ENCODE assay signal across 8 cellular contexts in genomic region chr4:15400911-15401671, GRCh38. TPM values are rescaled to one million over a fixed set of nuclear protein-coding genes. Genes with fewer than 3 reads are reported as not detected.
DNase-seq lines count a peak whose midpoint lies in the region; ATAC-seq, FAIRE-seq and TF ChIP-seq lines count a peak whose summit lies in the region.

No MANE protein-coding gene starts in this region.

- DNase-seq in AML-193 (lab: John Stamatoyannopoulos, UW) (peak; percentile 82 to 85), MV-4-11 (lab: John Stamatoyannopoulos, UW) (peak; percentile 95), amniotic epithelial cell (ENCODE audit: low read depth) (peak; percentile 92), HepG2 (ENCODE audit: low spot score) (no peak), NCI-H1417 (lab: John Stamatoyannopoulos, UW) (no peak), BE2C (no peak)
- peak; percentile 39 to 41 for DNase-seq in stimulated activated naive CD8-positive, alpha-beta T cell treated with anti-CD3 and anti-CD28 coated beads, Interleukin-15, amount 100 ng/mL, for 72 hours

- H3K79me2 ChIP-seq in HepG2 (ENCODE audit: insufficient read depth, low read length): no peaks in the 10 kb centered on the region

- in situ Hi-C loops in HepG2 (cut with HindIII; ENCODE audit: extremely low pct_ligation_motif_present, low pct_unique_long_range_greater_than_20kb): no loop called here

- no peaks in the 10 kb centered on the region for H3K9me3 Mint-ChIP-seq in stimulated activated naive CD8-positive, alpha-beta T cell treated with anti-CD3 and anti-CD28 coated beads, Interleukin-15, amount 100 ng/mL, for 72 hours

- FAIRE-seq in HepG2 (lab: Jason Lieb, UNC): no peak

- H3K27me3 Mint-ChIP-seq in stimulated activated naive CD8-positive, alpha-beta T cell treated with anti-CD3 and anti-CD28 coated beads, Interleukin-15, amount 100 ng/mL, for 72 hours: no peaks in the 10 kb centered on the region

- H3K36me3 ChIP-seq in HepG2 (replicated peaks in 1 of 2; ENCODE audit: control insufficient read depth in 1 of 2, insufficient read depth in 2 of 2, low read length in 2 of 2): no peaks in the 10 kb centered on the region
- H3K36me3 ChIP-seq in BE2C: no peaks in the 10 kb centered on the region

- 14% methylated on average over 9 of the region's 9 CpGs for WGBS in HepG2 (ENCODE audit: low lambda C conversion rate)

- H3K4me1 ChIP-seq in HepG2 (ENCODE audit: insufficient read depth, low read length) (no peaks in the 10 kb centered on the region), BE2C (no peaks in the 10 kb centered on the region)

- H4K20me1 ChIP-seq in HepG2 (ENCODE audit: insufficient read depth, low read length): no peaks in the 10 kb centered on the region

- intact Hi-C loops in HepG2 (cut with micrococcal nuclease; ENCODE audit: unreplicated experiment): no loop called here

- H3K27me3 ChIP-seq in HepG2 (ENCODE audit: control insufficient read depth in 1 of 2, insufficient read depth in 2 of 2, low read length in 2 of 2) (peaks cover 0 to 2% of the 10 kb centered on the region in 2 experiments; a peak in 1 of 5 replicates), BE2C (no peaks in the 10 kb centered on the region)

- H3K4me2 ChIP-seq in HepG2 (ENCODE audit: low read depth, low read length): no peak overlapping the region

- TF ChIP-seq POLR2A in HepG2 (IDR thresholded peaks at IDR 0.05; ENCODE audit: insufficient read depth in 1 of 2, low read depth in 2 of 2, low read length in 2 of 2): no peak

- H3K9me3 ChIP-seq in HepG2 (ENCODE audit: low read length): no peaks in the 10 kb centered on the region
- no peaks in the 10 kb centered on the region for H3K9me3 ChIP-seq in BE2C

- no peak overlapping the region for H3K27ac ChIP-seq in HepG2 (ENCODE audit: extremely low read length, insufficient read depth, low read length)

- ATAC-seq in GM21526 (IDR thresholded peaks at IDR 0.05; ENCODE audit: low FRiP score, unreplicated experiment): peak; percentile 61
- no peak for ATAC-seq in HepG2
- ATAC-seq in stimulated activated naive CD8-positive, alpha-beta T cell treated with anti-CD3 and anti-CD28 coated beads, Interleukin-15, amount 100 ng/mL, for 72 hours: peak; percentile 87

- no TSS peak for BruUV-seq in HepG2 (replicated peaks; lab: Mats Ljungman, UMichigan)

- no peak overlapping the region for H3K9ac ChIP-seq in HepG2 (ENCODE audit: insufficient read depth, low read depth, low read length)

- TF ChIP-seq EP300 in HepG2 (IDR thresholded peaks at IDR 0.05; ENCODE audit: low read depth in 2 of 2, low read length in 2 of 2) (no peak), HepG2 (CRISPR knock-in tag; IDR thresholded peaks at IDR 0.05; ENCODE audit: borderline replicate concordance) (no peak)

- H2AFZ ChIP-seq in HepG2 (ENCODE audit: low read length): no peak overlapping the region

- CTCF ChIA-PET in HepG2 (lab: Yijun Ruan, JAX; ENCODE audit: low intra/inter-chr PET ratio, low total read pairs): no interaction called here

- H3K27ac Mint-ChIP-seq in stimulated activated naive CD8-positive, alpha-beta T cell treated with anti-CD3 and anti-CD28 coated beads, Interleukin-15, amount 100 ng/mL, for 72 hours: peak overlapping the region; percentile 72 to 91

- peaks cover 27% of the 10 kb centered on the region for H3K4me1 Mint-ChIP-seq in stimulated activated naive CD8-positive, alpha-beta T cell treated with anti-CD3 and anti-CD28 coated beads, Interleukin-15, amount 100 ng/mL, for 72 hours

- TF ChIP-seq CTCF in HepG2 (CRISPR knock-in tag; IDR thresholded peaks at IDR 0.05) (no peak), BE2C (IDR thresholded peaks at IDR 0.05; ENCODE audit: low read depth, low read length) (no peak)

- no peak overlapping the region for H3K4me3 ChIP-seq in HepG2 (replicated peaks in 1 of 3; ENCODE audit: insufficient read depth in 1 of 3, low read depth in 2 of 3, low read length in 3 of 3)
- no peak overlapping the region for H3K4me3 ChIP-seq in BE2C (ENCODE audit: low read depth, low read length)

- POLR2A ChIA-PET in HepG2 (lab: Yijun Ruan, JAX): no interaction called here

- peak overlapping the region; percentile 68 to 83 for H3K4me3 Mint-ChIP-seq in stimulated activated naive CD8-positive, alpha-beta T cell treated with anti-CD3 and anti-CD28 coated beads, Interleukin-15, amount 100 ng/mL, for 72 hours

- TF ChIP-seq RAD21 in HepG2 (CRISPR knock-in tag; IDR thresholded peaks at IDR 0.05): no peak

TF ChIP-seq in HepG2, 621 proteins besides CTCF, POLR2A, EP300 and RAD21:
- no peak for TF ChIP-seq KDM1A (CRISPR knock-in tag; IDR thresholded peaks at IDR 0.05)
- no peak for TF ChIP-seq CHD2 (IDR thresholded peaks at IDR 0.05; ENCODE audit: low read depth, low read length)
- TF ChIP-seq CEBPB (IDR thresholded peaks at IDR 0.05; ENCODE audit: borderline replicate concordance, low read depth, low read length): 0 out of 2 replicates have a peak, but pooled peaks have one; percentile 4

RNA-seq across cellular contexts. Expression of gene C1QTNF7, which starts 26.7 kb away (rescaled TPM):
- total RNA-seq in HepG2 (2016; rRNA removed; fragmentation: Illumina TruSeq; extraction: Trizol): not detected in 2 replicates
- total RNA-seq in HepG2 (2016; cell fraction: cytosol; rRNA removed; fragmentation: Illumina TruSeq; extraction: Trizol; ENCODE audit: low read depth): not detected in 2 replicates
- not detected in 2 replicates for total RNA-seq in HepG2 (2016; cell fraction: insoluble cytoplasmic fraction; rRNA removed; fragmentation: Illumina TruSeq; extraction: Trizol)
- not detected in 2 replicates for total RNA-seq in HepG2 (2016; cell fraction: membrane; rRNA removed; fragmentation: Illumina TruSeq; extraction: Trizol)
- not detected in 2 replicates for total RNA-seq in HepG2 (2016; cell fraction: nucleus; rRNA removed; fragmentation: Illumina TruSeq; extraction: Trizol)
- polyA plus RNA-seq in HepG2 (2011; rRNA removed): not detected in 2 replicates
- polyA plus RNA-seq in HepG2 (2011; cell fraction: cytosol; rRNA removed): not detected in 2 replicates
- polyA plus RNA-seq in HepG2 (2011; cell fraction: nucleus; rRNA removed): not detected in 2 replicates
- not detected in 2 replicates for polyA plus RNA-seq in HepG2 (2012)
- not detected in 2 replicates for polyA plus RNA-seq in HepG2 (2016; cell fraction: cytosol; fragmentation: Illumina TruSeq; extraction: Trizol; ENCODE audit: low read depth)
- not detected in 2 replicates for polyA plus RNA-seq in HepG2 (2016; cell fraction: insoluble cytoplasmic fraction; fragmentation: Illumina TruSeq; extraction: Trizol; ENCODE audit: low read depth)
- polyA plus RNA-seq in HepG2 (2016; cell fraction: membrane; fragmentation: Illumina TruSeq; extraction: Trizol; ENCODE audit: low read depth): not detected in 2 replicates
- not detected in 2 replicates for polyA plus RNA-seq in HepG2 (2016; cell fraction: nucleus; fragmentation: Illumina TruSeq; extraction: Trizol; ENCODE audit: insufficient read depth, low read depth)
- not detected in 2 replicates for polyA minus RNA-seq in HepG2 (2011; rRNA and poly(A)+ RNA removed; ENCODE audit: low replicate concordance)
- polyA minus RNA-seq in HepG2 (2011; cell fraction: cytosol; rRNA and poly(A)+ RNA removed): not detected in 2 replicates
- polyA minus RNA-seq in HepG2 (2011; cell fraction: nucleus; rRNA and poly(A)+ RNA removed): not detected in 2 replicates
- polyA plus RNA-seq in BE2C (2012; ENCODE audit: insufficient read depth, insufficient read length, low read depth): not detected

Comparison
In these comparisons a context has a peak if more than half of its experiments do, and no peak if none do; other contexts are left out.
1. DNase-seq: peak in AML-193 (2 of 2), MV-4-11 (single experiment), amniotic epithelial cell (single experiment) and stimulated activated naive CD8-positive, alpha-beta T cell treated with anti-CD3 and anti-CD28 coated beads, Interleukin-15, amount 100 ng/mL, for 72 hours (2 of 2); none in HepG2 (single experiment), NCI-H1417 (0 of 3) and BE2C (single experiment).